In the genomic region with DNA sequence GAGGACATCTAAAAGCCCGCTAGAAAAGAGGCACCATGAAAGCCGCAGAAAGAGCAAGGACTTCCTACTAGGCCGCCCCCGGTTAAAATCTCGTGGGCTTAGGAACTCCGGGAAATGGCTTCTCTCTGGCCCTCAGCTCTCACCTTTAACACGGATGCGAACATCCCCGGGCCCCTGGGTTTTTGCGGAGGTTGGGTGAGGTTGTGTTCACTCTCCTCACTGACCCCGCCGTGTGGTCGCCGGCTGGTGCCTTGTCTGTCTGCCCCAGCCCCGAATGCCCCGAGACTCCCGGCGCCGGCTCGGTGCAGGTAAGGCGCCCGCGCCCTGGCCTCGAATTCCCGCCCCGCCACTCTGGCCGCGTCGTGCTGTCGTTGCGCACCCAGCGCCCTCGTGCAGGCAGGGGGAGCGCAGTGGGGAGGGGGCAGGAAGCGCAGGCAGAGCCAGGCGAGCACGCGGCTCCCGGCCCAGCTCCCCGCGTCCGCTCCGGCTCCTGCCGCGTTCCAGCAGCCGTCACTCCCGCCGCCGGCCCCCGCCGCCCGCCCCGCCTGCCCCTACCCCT, we compare ENCODE assay signal across 9 cellular contexts. TPM values are rescaled to one million over a fixed set of nuclear protein-coding genes. Genes with fewer than 3 reads are reported as not detected.
A peak's percentile ranks its signal among the peaks of the same experiment; 100 is the strongest.
DNase-seq lines count a peak whose midpoint lies in the region; ATAC-seq and TF ChIP-seq lines count a peak whose summit lies in the region.
"Had no signal": no experiment of that assay in that cellular context is flagged by ENCODE, and none has a peak within 500 bp of the region (broad histone marks: within the 10 kb centered on the region; RNA-seq: fewer than 3 reads in every experiment).

Gene SHISAL2A, plus strand, starts transcription at position 437 of the 559 bp plus-strand sequence. CDS start 326 bp downstream, outside the sequence.

- peaks cover 2% of the 10 kb centered on the region for H3K36me3 Mint-ChIP-seq in IgD-negative memory B cell
- H3K36me3 Mint-ChIP-seq in neural crest cell (ENCODE audit: low read depth): no peaks in the 10 kb centered on the region

- H3K27me3 Mint-ChIP-seq in IgD-negative memory B cell (no peaks in the 10 kb centered on the region), neural crest cell (ENCODE audit: low read depth) (peaks cover 58% of the 10 kb centered on the region)

- DNase-seq in AG08396 (ENCODE audit: low spot score): peak; percentile 23
- DNase-seq in activated CD8-positive, alpha-beta memory T cell treated with anti-CD3 and anti-CD28 coated beads for 4 hours (ENCODE audit: low read depth in 2 of 2): peak; percentile 27 to 37
- peak; percentile 41 for DNase-seq in epithelial cell of esophagus (ENCODE audit: low read depth)
- DNase-seq in neural crest cell (ENCODE audit: low read depth, low spot score): peak; percentile 40
- peak; percentile 48 for DNase-seq in transverse colon
- DNase-seq in SW480 (ENCODE audit: low spot score): no peak

- H3K4me3 ChIP-seq in epithelial cell of esophagus (ENCODE audit: low read length): no peak within 1 kb of the TSS
- H3K4me3 ChIP-seq in transverse colon: peak within 1 kb of the TSS; percentile 30 to 50 (median 48)

- ATAC-seq in GM18861 (IDR thresholded peaks at IDR 0.05; ENCODE audit: unreplicated experiment): no peak

- H3K27ac ChIP-seq in transverse colon: peak within 1 kb of the TSS; percentile 28 to 66 (median 50)

- WGBS in transverse colon (ENCODE audit: low coverage in 1 of 2), 2 donors: 15% methylated on average over 33 of the region's 53 CpGs; no CpG with 5 or more reads in 1 of the 2 donors

- TF ChIP-seq CTCF in epithelial cell of esophagus (IDR thresholded peaks at IDR 0.05; ENCODE audit: insufficient read depth, low read depth, low read length, missing control alignments) (no peak), neural crest cell (conservative IDR thresholded peaks at IDR 0.05) (no peak), transverse colon (IDR thresholded peaks at IDR 0.05) (no peak)

- TF ChIP-seq POLR2A in transverse colon (IDR thresholded peaks at IDR 0.05): no peak

- peaks cover 42 to 59% (median 52%) of the 10 kb centered on the region in 3 donors for H3K4me1 Mint-ChIP-seq in IgD-negative memory B cell
- peaks cover 32% of the 10 kb centered on the region for H3K4me1 Mint-ChIP-seq in neural crest cell

- no peaks in the 10 kb centered on the region for H3K36me3 ChIP-seq in transverse colon

- peaks cover 0 to 26% (median 8%) of the 10 kb centered on the region in 4 donors for H3K4me1 ChIP-seq in transverse colon

- in situ Hi-C loops in transverse colon (cut with MboI; ENCODE audit: low pct_ligation_motif_present in 1 of 4, low pct_unique_long_range_greater_than_20kb in 1 of 4, low sequenced_read_pairs in 3 of 4): no loop called here

- H3K9me3 Mint-ChIP-seq in IgD-negative memory B cell (no peaks in the 10 kb centered on the region), neural crest cell (peaks cover 3% of the 10 kb centered on the region)

- H3K27me3 ChIP-seq in transverse colon: peaks cover 64% of the 10 kb centered on the region

- H3K27ac Mint-ChIP-seq in IgD-negative memory B cell (peak within 1 kb of the TSS; percentile 95 to 98 (median 97)), neural crest cell (ENCODE audit: unreplicated experiment) (no peak within 1 kb of the TSS)

- intact Hi-C loops in transverse colon (cut with DNase I; ENCODE audit: low total_unique reads): no loop called here

- H3K4me3 Mint-ChIP-seq in IgD-negative memory B cell (peak within 1 kb of the TSS; percentile 92 to 99 (median 94)), neural crest cell (peak within 1 kb of the TSS; percentile 67)

- no peaks in the 10 kb centered on the region for H3K9me3 ChIP-seq in transverse colon

- no peak for TF ChIP-seq EP300 in transverse colon (IDR thresholded peaks at IDR 0.05; ENCODE audit: low read depth)

RNA-seq across cellular contexts. Expression of gene SHISAL2A, which starts in this region (rescaled TPM):
- 17.6 TPM for polyA plus RNA-seq in IgD-negative memory B cell
- 0.65 TPM in 1 of 2 replicates, not detected in the other for total RNA-seq in neural crest cell
- total RNA-seq in transverse colon: 1 to 10 TPM in 2 of 4 donors, not detected in 2; 3.2 to 8.2 TPM
- total RNA-seq: glomerular endothelial cell had no signal

Comparison
In these comparisons a context has a peak if more than half of its experiments do, and no peak if none do; other contexts are left out.
1. Peak in DNase-seq in neural crest cell; RNA of the gene not detected or under 1 TPM.